ENCODE assay signal across 34 cellular contexts in genomic region chr9:38441347-38442085, GRCh38. TPM values are rescaled to one million over a fixed set of nuclear protein-coding genes. Genes with fewer than 3 reads are reported as not detected.
"Had no signal": no experiment of that assay in that cellular context is flagged by ENCODE, and none has a peak within 500 bp of the region (broad histone marks: within the 10 kb centered on the region; RNA-seq: fewer than 3 reads in every experiment).

No MANE protein-coding gene starts in this region.

- ATAC-seq: esophagus mucosa; foreskin keratinocyte; gastroesophageal sphincter; heart left ventricle; left lung; naive thymus-derived CD4-positive, alpha-beta T cell; pancreas; sciatic nerve; stimulated activated naive CD8-positive, alpha-beta T cell treated with anti-CD3 and anti-CD28 coated beads, Interleukin-15, amount 100 ng/mL, for 72 hours had no signal

- H3K4me2 ChIP-seq: hepatocyte, smooth muscle cell had no signal

- H3K79me2 ChIP-seq: hepatocyte had no signal

- H3K9me3 Mint-ChIP-seq: nephron; stimulated activated naive CD8-positive, alpha-beta T cell treated with anti-CD3 and anti-CD28 coated beads, Interleukin-15, amount 100 ng/mL, for 72 hours had no signal

- H3K4me3 ChIP-seq: dorsolateral prefrontal cortex, gastroesophageal sphincter, heart left ventricle, hepatocyte, left lung, pancreas, smooth muscle cell, suprapubic skin had no signal

- H3K4me1 ChIP-seq: gastroesophageal sphincter, heart left ventricle, suprapubic skin had no signal

- H3K27ac Mint-ChIP-seq: endodermal cell; naive thymus-derived CD4-positive, alpha-beta T cell; nephron had no signal

- H3K9me3 ChIP-seq: gastroesophageal sphincter, heart left ventricle, left lung, pancreas, suprapubic skin had no signal

- H3K36me3 ChIP-seq: gastroesophageal sphincter, heart left ventricle, left lung, pancreas, suprapubic skin had no signal

- H2AFZ ChIP-seq: hepatocyte had no signal

- FAIRE-seq: colon, pancreas had no signal

- H3K36me3 Mint-ChIP-seq: naive thymus-derived CD4-positive, alpha-beta T cell had no signal

- H3K27ac ChIP-seq: dorsolateral prefrontal cortex, epithelial cell of prostate, foreskin keratinocyte, gastroesophageal sphincter, heart left ventricle, left lung, pancreas, suprapubic skin had no signal

- H3K4me1 Mint-ChIP-seq: nephron; stimulated activated naive CD8-positive, alpha-beta T cell treated with anti-CD3 and anti-CD28 coated beads, Interleukin-15, amount 100 ng/mL, for 72 hours had no signal

- H3K27me3 ChIP-seq: dorsolateral prefrontal cortex, foreskin keratinocyte, hepatocyte, pancreas had no signal

- DNase-seq: cerebellar nuclear complex; dorsolateral prefrontal cortex; effector CD8-positive, alpha-beta T cell; endodermal cell; foreskin keratinocyte; heart left ventricle; left cardiac atrium; left lung; mammary epithelial cell; mesendoderm; midbrain; naive thymus-derived CD4-positive, alpha-beta T cell; occipital lobe; pancreas; retina; stimulated activated CD4-positive, alpha-beta T cell treated with anti-CD3 and anti-CD28 coated beads, Interleukin-12 subunit alpha, Interleukin-12 subunit beta, amount 100 ng/mL, for 4 hours; stimulated activated CD4-positive, alpha-beta T cell treated with anti-CD3 and anti-CD28 coated beads, Interleukin-1b, Interleukin-23, amount 100 ng/mL, for 48 hours; stimulated activated CD4-positive, alpha-beta T cell treated with anti-CD3 and anti-CD28 coated beads, Interleukin-4, amount 100 ng/mL, for 1 hour; stimulated activated CD8-positive, alpha-beta memory T cell treated with anti-CD3 and anti-CD28 coated beads, Interleukin-4, amount 100 ng/mL, for 48 hours; stimulated activated naive CD4-positive, alpha-beta T cell; stimulated activated naive CD8-positive, alpha-beta T cell treated with anti-CD3 and anti-CD28 coated beads, Interleukin-15, amount 100 ng/mL, for 72 hours; trophoblast cell had no signal

- H3K4me3 Mint-ChIP-seq: endodermal cell; naive thymus-derived CD4-positive, alpha-beta T cell; nephron; stimulated activated naive CD8-positive, alpha-beta T cell treated with anti-CD3 and anti-CD28 coated beads, Interleukin-15, amount 100 ng/mL, for 72 hours had no signal

RNA-seq across cellular contexts. Expression of gene IGFBPL1, which starts 17.3 kb away (rescaled TPM):
- total RNA-seq: esophagus mucosa; fibroblast of lung; lower leg skin; mammary epithelial cell; naive thymus-derived CD4-positive, alpha-beta T cell; sciatic nerve; suprapubic skin; ureter had no signal
- polyA plus RNA-seq: fibroblast of lung; foreskin keratinocyte; heart left ventricle; naive thymus-derived CD4-positive, alpha-beta T cell had no signal
